Comparison of ENCODE assay signal across 8 cellular contexts in genomic region chr1:204207136-204207616, GRCh38. TPM values are rescaled to one million over a fixed set of nuclear protein-coding genes. Genes with fewer than 3 reads are reported as not detected.
DNase-seq lines count a peak whose midpoint lies in the region; ATAC-seq and TF ChIP-seq lines count a peak whose summit lies in the region.

No MANE protein-coding gene starts in this region.

- no peaks in the 10 kb centered on the region for H3K79me2 ChIP-seq in MM.1S (ENCODE audit: low read length)

- H3K27me3 ChIP-seq in MM.1S (replicated peaks; ENCODE audit: insufficient read depth, low read length): peaks cover 6% of the 10 kb centered on the region; the same call in 1 of the 2 replicates
- no peaks in the 10 kb centered on the region for H3K27me3 ChIP-seq in ascending aorta

- H4K20me1 ChIP-seq in MM.1S (ENCODE audit: insufficient read depth, low read length): no peaks in the 10 kb centered on the region

- peak overlapping the region; percentile 40; the same call in 1 of the 2 replicates for H3K4me2 ChIP-seq in MM.1S (ENCODE audit: low read depth, low read length)

- H3F3A ChIP-seq in MM.1S (ENCODE audit: insufficient read depth, low read length): no peaks in the 10 kb centered on the region

- H3K9me2 ChIP-seq in MM.1S (replicated peaks; ENCODE audit: insufficient read depth, low read length): no peaks in the 10 kb centered on the region

- DNase-seq in NCI-H2081 (lab: John Stamatoyannopoulos, UW) (peak; percentile 19 to 47), NCI-H2081 treated with DMSO at 0.1 percent for 48 hours (lab: John Stamatoyannopoulos, UW) (no peak), MM.1S (peak; percentile 68), T1000 (lab: John Stamatoyannopoulos, UW) (peak; percentile 13), ascending aorta (ENCODE audit: low spot score in 2 of 2) (peak in 1 of 2 donors; percentile 74), iPS DF 4.7 (ENCODE audit: extremely low read depth, low spot score) (peak; percentile 46)
- peak; percentile 37 to 70 for DNase-seq in stimulated activated CD4-positive, alpha-beta T cell treated with anti-CD3 and anti-CD28 coated beads, Interleukin-15, amount 100 ng/mL, for 1 hour (ENCODE audit: low read depth in 1 of 2, low spot score in 1 of 2)

- H3K36me3 ChIP-seq in MM.1S (replicated peaks; ENCODE audit: insufficient read depth, low read length): no peaks in the 10 kb centered on the region
- H3K36me3 ChIP-seq in ascending aorta: no peaks in the 10 kb centered on the region

- peak overlapping the region; percentile 15 for H2AFZ ChIP-seq in MM.1S (ENCODE audit: low read length)

- no peak for ATAC-seq in HG02763 (IDR thresholded peaks at IDR 0.05; ENCODE audit: unreplicated experiment)

- H3K27ac ChIP-seq in MM.1S (ENCODE audit: low read length) (no peak overlapping the region), ascending aorta (no peak overlapping the region)

- H3K9ac ChIP-seq in MM.1S (ENCODE audit: low read length): no peak overlapping the region

- H3K4me1 ChIP-seq in MM.1S (ENCODE audit: low read length): no peaks in the 10 kb centered on the region
- no peaks in the 10 kb centered on the region for H3K4me1 ChIP-seq in ascending aorta

- H3K9me3 ChIP-seq in MM.1S (replicated peaks; ENCODE audit: insufficient read depth, low read length) (no peaks in the 10 kb centered on the region), ascending aorta (no peaks in the 10 kb centered on the region)

- intact Hi-C loops in ascending aorta (cut with DNase I): loop anchor here (2.0 kb wide), 1 partner anchor 44 kb away; no protein-coding TSS in a partner anchor

- TF ChIP-seq CTCF in MM.1S (IDR thresholded peaks at IDR 0.05; ENCODE audit: low read length) (peak; percentile 97), ascending aorta (IDR thresholded peaks at IDR 0.05) (peak; percentile 64 to 80 (median 69))

- no peak overlapping the region for H3K4me3 ChIP-seq in MM.1S (ENCODE audit: low read length)
- H3K4me3 ChIP-seq in ascending aorta: no peak overlapping the region

RNA-seq across cellular contexts. Expression of gene GOLT1A, which starts 6.6 kb away (rescaled TPM):
- not detected for total RNA-seq in ascending aorta

RNA-seq across cellular contexts. Expression of gene KISS1, which starts 10.9 kb away (rescaled TPM):
- not detected for total RNA-seq in ascending aorta

RNA-seq across cellular contexts. Expression of gene REN, which starts 41.0 kb away (rescaled TPM):
- not detected for total RNA-seq in ascending aorta

RNA-seq across cellular contexts. Expression of gene ETNK2, which starts 55.3 kb away (rescaled TPM):
- 22.0 TPM for total RNA-seq in ascending aorta
